In the genomic region with DNA sequence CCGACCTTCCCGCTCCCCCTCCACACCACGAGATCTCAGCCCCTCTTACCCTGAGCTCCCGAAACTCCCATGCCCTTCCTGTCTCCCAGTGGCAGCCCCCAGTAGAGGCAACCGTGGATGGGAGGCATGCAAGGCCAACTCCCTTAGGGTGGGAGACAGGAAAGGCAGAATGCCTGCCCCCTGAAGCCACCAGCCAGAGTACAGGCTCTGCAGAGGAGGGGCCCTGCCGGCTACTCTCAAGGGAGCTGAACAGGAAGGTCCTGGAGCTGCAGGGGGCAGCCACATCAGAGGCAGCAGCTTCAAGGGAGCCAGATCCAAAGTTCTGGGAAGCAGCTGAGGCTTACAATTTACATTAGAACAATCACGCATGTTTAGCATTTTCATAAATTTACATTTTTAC, we compare ENCODE assay signal across 1 cellular context.
A peak's percentile ranks its signal among the peaks of the same experiment; 100 is the strongest.
TF ChIP-seq lines count a peak whose summit lies in the region.

No MANE protein-coding gene starts in this region.

TF ChIP-seq in HepG2, 621 proteins besides CTCF, POLR2A, EP300 and RAD21:
- TF ChIP-seq EZH2 (conservative IDR thresholded peaks at IDR 0.05; ENCODE audit: low read depth, low read length) = peak; percentile 2; the same call in 1 of the 2 replicates
- TF ChIP-seq, protein P1, sequence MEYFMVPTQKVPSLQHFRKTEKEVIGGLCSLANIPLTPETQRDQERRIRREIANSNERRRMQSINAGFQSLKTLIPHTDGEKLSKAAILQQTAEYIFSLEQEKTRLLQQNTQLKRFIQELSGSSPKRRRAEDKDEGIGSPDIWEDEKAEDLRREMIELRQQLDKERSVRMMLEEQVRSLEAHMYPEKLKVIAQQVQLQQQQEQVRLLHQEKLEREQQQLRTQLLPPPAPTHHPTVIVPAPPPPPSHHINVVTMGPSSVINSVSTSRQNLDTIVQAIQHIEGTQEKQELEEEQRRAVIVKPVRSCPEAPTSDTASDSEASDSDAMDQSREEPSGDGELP (IDR thresholded peaks at IDR 0.05; ENCODE audit: borderline replicate concordance, low read depth) = no peak
